Comparison of ENCODE assay signal across 1 cellular context in the genomic region with DNA sequence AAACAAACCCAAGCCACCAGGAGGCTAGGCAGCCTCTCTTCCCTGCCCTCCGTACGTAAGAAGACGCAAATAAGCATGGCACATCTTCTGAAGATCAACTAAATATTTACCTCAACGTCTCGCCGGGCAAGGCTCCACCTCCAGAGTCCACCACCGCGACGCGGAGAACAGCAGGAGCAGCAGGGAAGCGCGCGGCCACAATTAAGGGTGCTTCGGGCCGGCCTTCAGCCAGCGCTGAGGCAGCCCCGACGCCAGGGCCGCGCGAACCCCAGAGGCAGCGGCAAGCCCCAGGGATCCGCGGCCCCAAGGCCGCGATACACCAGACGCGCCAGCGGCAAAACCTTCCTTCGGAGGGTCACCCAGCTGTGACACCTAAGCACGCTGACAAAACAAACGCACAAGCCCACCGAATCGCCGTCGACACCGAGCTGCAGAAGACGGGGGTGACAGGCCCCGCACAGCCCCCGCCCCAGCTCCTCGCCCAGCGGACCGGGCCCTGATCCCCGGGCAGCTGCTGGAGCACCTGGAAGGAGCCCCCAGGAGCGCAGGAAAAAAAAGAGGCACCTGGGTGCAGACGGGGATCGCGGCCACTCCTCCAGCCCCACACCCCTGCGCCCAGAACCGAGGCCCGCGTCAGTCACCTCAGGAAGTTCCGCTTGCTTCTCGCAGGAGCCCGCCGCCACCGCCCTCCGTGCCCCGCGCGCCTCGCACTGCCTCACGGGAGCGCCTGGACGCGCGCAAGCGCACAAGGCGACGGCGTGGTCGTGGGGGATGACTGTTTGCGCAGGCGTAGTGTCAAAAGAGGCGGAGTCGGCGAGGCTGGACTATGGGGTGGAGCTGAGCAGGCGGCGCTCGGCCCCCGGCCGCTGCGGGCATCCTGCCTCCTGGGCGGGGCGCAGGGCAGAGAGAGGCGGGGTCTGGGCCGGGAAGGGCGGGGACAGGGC.
TF ChIP-seq lines count a peak whose summit lies in the region.

A gene with protein sequence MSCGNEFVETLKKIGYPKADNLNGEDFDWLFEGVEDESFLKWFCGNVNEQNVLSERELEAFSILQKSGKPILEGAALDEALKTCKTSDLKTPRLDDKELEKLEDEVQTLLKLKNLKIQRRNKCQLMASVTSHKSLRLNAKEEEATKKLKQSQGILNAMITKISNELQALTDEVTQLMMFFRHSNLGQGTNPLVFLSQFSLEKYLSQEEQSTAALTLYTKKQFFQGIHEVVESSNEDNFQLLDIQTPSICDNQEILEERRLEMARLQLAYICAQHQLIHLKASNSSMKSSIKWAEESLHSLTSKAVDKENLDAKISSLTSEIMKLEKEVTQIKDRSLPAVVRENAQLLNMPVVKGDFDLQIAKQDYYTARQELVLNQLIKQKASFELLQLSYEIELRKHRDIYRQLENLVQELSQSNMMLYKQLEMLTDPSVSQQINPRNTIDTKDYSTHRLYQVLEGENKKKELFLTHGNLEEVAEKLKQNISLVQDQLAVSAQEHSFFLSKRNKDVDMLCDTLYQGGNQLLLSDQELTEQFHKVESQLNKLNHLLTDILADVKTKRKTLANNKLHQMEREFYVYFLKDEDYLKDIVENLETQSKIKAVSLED (minus strand): TSS at position 712 of the 944 bp plus-strand sequence. CDS start 1,175 bp downstream, outside the sequence.
Gene POLN, minus strand, starts transcription at position 712 of the 944 bp plus-strand sequence. CDS start 12,890 bp downstream, outside the sequence.

TF ChIP-seq in K562, 482 proteins besides CTCF, POLR2A, EP300 and RAD21 (continued from another document):
- TF ChIP-seq MAZ (CRISPR knock-in tag; conservative IDR thresholded peaks at IDR 0.05 in 1 of 2, IDR thresholded peaks at IDR 0.05 in 1 of 2): peak in 1 of 2 experiments; percentile 79
- TF ChIP-seq SETDB1 (IDR thresholded peaks at IDR 0.05; ENCODE audit: low read length): peak; percentile 81
- TF ChIP-seq, protein P1, sequence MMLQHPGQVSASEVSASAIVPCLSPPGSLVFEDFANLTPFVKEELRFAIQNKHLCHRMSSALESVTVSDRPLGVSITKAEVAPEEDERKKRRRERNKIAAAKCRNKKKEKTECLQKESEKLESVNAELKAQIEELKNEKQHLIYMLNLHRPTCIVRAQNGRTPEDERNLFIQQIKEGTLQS (IDR thresholded peaks at IDR 0.05): no peak
- TF ChIP-seq, protein P1 (CRISPR knock-in tag; conservative IDR thresholded peaks at IDR 0.05): no peak
- no peak for TF ChIP-seq BCLAF1 (IDR thresholded peaks at IDR 0.05; ENCODE audit: borderline replicate concordance in 1 of 2, control insufficient read depth in 1 of 2, low read depth in 2 of 2, low read length in 1 of 2)
- no peak for TF ChIP-seq U2AF2 (optimal IDR thresholded peaks at IDR 0.05; ENCODE audit: low read depth, low read length)
- no peak for TF ChIP-seq NBN (IDR thresholded peaks at IDR 0.05; ENCODE audit: low read depth)
- peak; percentile 43; the same call in 1 of the 2 replicates for TF ChIP-seq TOE1 (IDR thresholded peaks at IDR 0.05; ENCODE audit: borderline replicate concordance)
- no peak for TF ChIP-seq TOE1 (CRISPR knock-in tag; IDR thresholded peaks at IDR 0.05; ENCODE audit: borderline replicate concordance, low read depth)
- peak; percentile 69; the same call in 1 of the 2 replicates for TF ChIP-seq PML (IDR thresholded peaks at IDR 0.05; ENCODE audit: low read length)
- TF ChIP-seq RB1 (IDR thresholded peaks at IDR 0.05; ENCODE audit: low read depth): peak; percentile 33; the same call in 1 of the 2 replicates
- TF ChIP-seq, protein P2, sequence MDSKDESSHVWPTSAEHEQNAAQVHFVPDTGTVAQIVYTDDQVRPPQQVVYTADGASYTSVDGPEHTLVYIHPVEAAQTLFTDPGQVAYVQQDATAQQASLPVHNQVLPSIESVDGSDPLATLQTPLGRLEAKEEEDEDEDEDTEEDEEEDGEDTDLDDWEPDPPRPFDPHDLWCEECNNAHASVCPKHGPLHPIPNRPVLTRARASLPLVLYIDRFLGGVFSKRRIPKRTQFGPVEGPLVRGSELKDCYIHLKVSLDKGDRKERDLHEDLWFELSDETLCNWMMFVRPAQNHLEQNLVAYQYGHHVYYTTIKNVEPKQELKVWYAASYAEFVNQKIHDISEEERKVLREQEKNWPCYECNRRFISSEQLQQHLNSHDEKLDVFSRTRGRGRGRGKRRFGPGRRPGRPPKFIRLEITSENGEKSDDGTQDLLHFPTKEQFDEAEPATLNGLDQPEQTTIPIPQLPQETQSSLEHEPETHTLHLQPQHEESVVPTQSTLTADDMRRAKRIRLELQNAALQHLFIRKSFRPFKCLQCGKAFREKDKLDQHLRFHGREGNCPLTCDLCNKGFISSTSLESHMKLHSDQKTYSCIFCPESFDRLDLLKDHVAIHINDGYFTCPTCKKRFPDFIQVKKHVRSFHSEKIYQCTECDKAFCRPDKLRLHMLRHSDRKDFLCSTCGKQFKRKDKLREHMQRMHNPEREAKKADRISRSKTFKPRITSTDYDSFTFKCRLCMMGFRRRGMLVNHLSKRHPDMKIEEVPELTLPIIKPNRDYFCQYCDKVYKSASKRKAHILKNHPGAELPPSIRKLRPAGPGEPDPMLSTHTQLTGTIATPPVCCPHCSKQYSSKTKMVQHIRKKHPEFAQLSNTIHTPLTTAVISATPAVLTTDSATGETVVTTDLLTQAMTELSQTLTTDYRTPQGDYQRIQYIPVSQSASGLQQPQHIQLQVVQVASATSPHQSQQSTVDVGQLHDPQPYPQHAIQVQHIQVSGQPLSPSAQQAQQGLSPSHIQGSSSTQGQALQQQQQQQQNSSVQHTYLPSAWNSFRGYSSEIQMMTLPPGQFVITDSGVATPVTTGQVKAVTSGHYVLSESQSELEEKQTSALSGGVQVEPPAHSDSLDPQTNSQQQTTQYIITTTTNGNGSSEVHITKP (IDR thresholded peaks at IDR 0.05; ENCODE audit: partially characterized antibody): peak; percentile 94
- peak; percentile 45; the same call in 1 of the 2 replicates for TF ChIP-seq MTA3 (IDR thresholded peaks at IDR 0.05; ENCODE audit: borderline replicate concordance)
- TF ChIP-seq PCBP1 (IDR thresholded peaks at IDR 0.05; ENCODE audit: low read depth, low read length, poor library complexity, severe bottlenecking): peak; percentile 82
- no peak for TF ChIP-seq SLC30A9 (CRISPR knock-in tag; IDR thresholded peaks at IDR 0.05)
- TF ChIP-seq NFIC (IDR thresholded peaks at IDR 0.05): peak; percentile 59; the same call in 1 of the 2 replicates
- peak; percentile 88 for TF ChIP-seq FIP1L1 (IDR thresholded peaks at IDR 0.05; ENCODE audit: low read depth, low read length, poor library complexity, severe bottlenecking)
- peak; percentile 74 for TF ChIP-seq POLR2AphosphoS5 (IDR thresholded peaks at IDR 0.05; ENCODE audit: control insufficient read depth, insufficient read depth, low read depth, low read length)
- TF ChIP-seq CHCHD3 (CRISPR knock-in tag; IDR thresholded peaks at IDR 0.05): peak; percentile 88; the same call in 1 of the 2 replicates
- 0 out of 2 replicates have a peak, but pooled peaks have one; percentile 35 for TF ChIP-seq E2F3 (CRISPR knock-in tag; IDR thresholded peaks at IDR 0.05)
- TF ChIP-seq RBM39 (optimal IDR thresholded peaks at IDR 0.05; ENCODE audit: low read depth, low read length): no peak
- 0 out of 2 replicates have a peak, but pooled peaks have one; percentile 9 for TF ChIP-seq ETV1 (tag; conservative IDR thresholded peaks at IDR 0.05; ENCODE audit: low read depth)
- TF ChIP-seq HDAC2 (IDR thresholded peaks at IDR 0.05): 0 out of 2 replicates have a peak, but pooled peaks have one; percentile 22
TF ChIP-seq in K562: peak in this region for 104.
